ENCODE assay signal across 29 cellular contexts in the genomic region with DNA sequence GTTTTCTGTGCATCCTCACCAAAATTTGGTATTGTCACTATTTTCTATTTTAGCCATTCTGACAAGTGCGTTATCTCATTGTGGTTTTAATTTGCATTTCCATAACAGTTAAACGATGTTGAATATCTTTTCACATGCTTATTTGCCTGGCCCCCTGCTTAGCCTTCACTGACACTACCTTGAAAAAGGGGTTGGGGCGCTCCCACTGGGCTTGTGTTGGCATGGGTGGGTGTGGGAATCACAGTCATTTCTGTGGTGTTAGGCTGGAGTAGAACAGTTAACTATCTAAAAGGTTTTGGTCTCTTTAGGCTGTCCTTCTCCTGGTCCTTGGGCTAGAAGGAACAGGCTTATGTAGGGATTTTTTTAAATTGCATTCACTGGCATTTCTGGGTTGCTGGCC.
"Had no signal": no experiment of that assay in that cellular context is flagged by ENCODE, and none has a peak within 500 bp of the region (broad histone marks: within the 10 kb centered on the region; RNA-seq: fewer than 3 reads in every experiment).

No MANE protein-coding gene starts in this region.

- H3K9me3 ChIP-seq: gastrocnemius medialis, left lung, right lobe of liver, suprapubic skin, transverse colon, upper lobe of right lung, uterus had no signal

- H3K4me3 ChIP-seq: dorsolateral prefrontal cortex, gastrocnemius medialis, left lung, neural progenitor cell, right lobe of liver, suprapubic skin, transverse colon, upper lobe of right lung, uterus had no signal

- ATAC-seq: esophagus mucosa; gastrocnemius medialis; left lung; naive thymus-derived CD4-positive, alpha-beta T cell; right lobe of liver; stimulated activated naive CD8-positive, alpha-beta T cell treated with anti-CD3 and anti-CD28 coated beads, Interleukin-15, amount 100 ng/mL, for 72 hours; upper lobe of right lung had no signal

- H3K9ac ChIP-seq: neural progenitor cell, parathyroid adenoma had no signal

- H2AFZ ChIP-seq: neural progenitor cell, parathyroid adenoma had no signal

- FAIRE-seq: colon, kidney, small intestine had no signal

- DNase-seq: dorsolateral prefrontal cortex; effector CD4-positive, alpha-beta T cell; foreskin fibroblast; gastrocnemius medialis; head of caudate nucleus; hippocampal formation; kidney; left lung; mesenchymal stem cell; midbrain; naive thymus-derived CD4-positive, alpha-beta T cell; right lobe of liver; small intestine; stimulated activated CD4-positive, alpha-beta T cell treated with anti-CD3 and anti-CD28 coated beads, Interleukin-15, amount 100 ng/mL, for 24 hours; stimulated activated CD4-positive, alpha-beta T cell treated with anti-CD3 and anti-CD28 coated beads, Interleukin-4, amount 100 ng/mL, for 1 hour; stimulated activated CD8-positive, alpha-beta memory T cell treated with anti-CD3 and anti-CD28 coated beads, Interleukin-4, amount 100 ng/mL, for 48 hours; stimulated activated naive CD4-positive, alpha-beta T cell; stimulated activated naive CD8-positive, alpha-beta T cell treated with anti-CD3 and anti-CD28 coated beads, Interleukin-15, amount 100 ng/mL, for 72 hours; transverse colon; upper lobe of right lung; uterus had no signal

- H3K27me3 Mint-ChIP-seq: naive thymus-derived CD4-positive, alpha-beta T cell; progenitor cell of endocrine pancreas; stimulated activated naive CD8-positive, alpha-beta T cell treated with anti-CD3 and anti-CD28 coated beads, Interleukin-15, amount 100 ng/mL, for 72 hours had no signal

- H3K4me1 Mint-ChIP-seq: nephron; neural progenitor cell; stimulated activated naive CD8-positive, alpha-beta T cell treated with anti-CD3 and anti-CD28 coated beads, Interleukin-15, amount 100 ng/mL, for 72 hours had no signal

- H3K4me3 Mint-ChIP-seq: naive thymus-derived CD4-positive, alpha-beta T cell; nephron; neural progenitor cell; stimulated activated naive CD8-positive, alpha-beta T cell treated with anti-CD3 and anti-CD28 coated beads, Interleukin-15, amount 100 ng/mL, for 72 hours had no signal

- H3K36me3 Mint-ChIP-seq: neural progenitor cell had no signal

- H3K4me2 ChIP-seq: neural progenitor cell had no signal

- H3K4me1 ChIP-seq: gastrocnemius medialis, left lung, parathyroid adenoma, right lobe of liver, suprapubic skin, transverse colon, upper lobe of right lung, uterus had no signal

- H3K27ac ChIP-seq: dorsolateral prefrontal cortex, epithelial cell of prostate, gastrocnemius medialis, left lung, neural progenitor cell, parathyroid adenoma, right lobe of liver, suprapubic skin, transverse colon, upper lobe of right lung, uterus had no signal

- H3K9me3 Mint-ChIP-seq: stimulated activated naive CD8-positive, alpha-beta T cell treated with anti-CD3 and anti-CD28 coated beads, Interleukin-15, amount 100 ng/mL, for 72 hours had no signal

- H3K27ac Mint-ChIP-seq: naive thymus-derived CD4-positive, alpha-beta T cell; nephron; neural progenitor cell; progenitor cell of endocrine pancreas; stimulated activated naive CD8-positive, alpha-beta T cell treated with anti-CD3 and anti-CD28 coated beads, Interleukin-15, amount 100 ng/mL, for 72 hours had no signal

- H3K79me2 ChIP-seq: parathyroid adenoma had no signal

- H3K36me3 ChIP-seq: gastrocnemius medialis, left lung, neural progenitor cell, right lobe of liver, suprapubic skin, transverse colon, upper lobe of right lung, uterus had no signal

- H3K27me3 ChIP-seq: dorsolateral prefrontal cortex, gastrocnemius medialis, left lung, neural progenitor cell, right lobe of liver, suprapubic skin, transverse colon, upper lobe of right lung, uterus had no signal
